ENCODE assay signal across 19 cellular contexts in genomic region chr5:119476341-119476740, GRCh38. TPM values are rescaled to one million over a fixed set of nuclear protein-coding genes. Genes with fewer than 3 reads are reported as not detected.
A peak's percentile ranks its signal among the peaks of the same experiment; 100 is the strongest.
DNase-seq lines count a peak whose midpoint lies in the region; ATAC-seq and TF ChIP-seq lines count a peak whose summit lies in the region.
"Had no signal": no experiment of that assay in that cellular context is flagged by ENCODE, and none has a peak within 500 bp of the region (broad histone marks: within the 10 kb centered on the region; RNA-seq: fewer than 3 reads in every experiment).

No MANE protein-coding gene starts in this region.

- peak overlapping the region; percentile 6 for H3K27ac Mint-ChIP-seq in central memory CD8-positive, alpha-beta T cell (ENCODE audit: low read depth)
- no peak overlapping the region for H3K27ac Mint-ChIP-seq in neural progenitor cell
- H3K27ac Mint-ChIP-seq: HFFc6 had no signal

- no peaks in the 10 kb centered on the region for H3K27me3 ChIP-seq in iPS-18a (ENCODE audit: control insufficient read depth, insufficient read depth, low read length)
- no peaks in the 10 kb centered on the region for H3K27me3 ChIP-seq in neural progenitor cell

- H3K9ac ChIP-seq in iPS-18a (ENCODE audit: low read length) (peak overlapping the region; percentile 25), neural progenitor cell (no peak overlapping the region)
- H3K9ac ChIP-seq: KMS-11 had no signal

- peak overlapping the region; percentile 65 for H3K27ac ChIP-seq in iPS-18a (ENCODE audit: low read length)
- peak overlapping the region; percentile 79 for H3K27ac ChIP-seq in neural progenitor cell
- H3K27ac ChIP-seq: HL-60, KMS-11 had no signal

- TF ChIP-seq CTCF in neural progenitor cell (IDR thresholded peaks at IDR 0.05) (no peak), GM10266 (IDR thresholded peaks at IDR 0.05; ENCODE audit: control insufficient read depth, insufficient read depth, low read depth, missing control alignments) (no peak), foreskin fibroblast (IDR thresholded peaks at IDR 0.05; ENCODE audit: low read depth, low read length) (no peak)

- H3K36me3 Mint-ChIP-seq in central memory CD8-positive, alpha-beta T cell (ENCODE audit: insufficient read depth), result peaks cover 28% of the 10 kb centered on the region
- H3K36me3 Mint-ChIP-seq in neural progenitor cell, result peaks cover 30% of the 10 kb centered on the region

- no peaks in the 10 kb centered on the region for H3K9me3 Mint-ChIP-seq in central memory CD8-positive, alpha-beta T cell
- no peaks in the 10 kb centered on the region for H3K9me3 Mint-ChIP-seq in neural progenitor cell
- H3K9me3 Mint-ChIP-seq: HFFc6 had no signal

- H3K79me2 ChIP-seq in neural progenitor cell (ENCODE audit: low read depth), result peaks cover 16% of the 10 kb centered on the region

- no peak overlapping the region for H3K4me3 Mint-ChIP-seq in central memory CD8-positive, alpha-beta T cell
- H3K4me3 Mint-ChIP-seq in neural progenitor cell, result no peak overlapping the region
- H3K4me3 Mint-ChIP-seq: HFFc6 had no signal

- no peak overlapping the region for H2AFZ ChIP-seq in neural progenitor cell (replicated peaks)

- peaks cover 8% of the 10 kb centered on the region for H4K20me1 ChIP-seq in neural progenitor cell (ENCODE audit: low read depth)

- ATAC-seq in central memory CD8-positive, alpha-beta T cell (replicated peaks; ENCODE audit: extremely low read depth, poor library complexity, severe bottlenecking), result no peak
- no peak for ATAC-seq in HG02623 (IDR thresholded peaks at IDR 0.05; ENCODE audit: unreplicated experiment)
- ATAC-seq: PC-3 had no signal

- H3K4me3 ChIP-seq in iPS-18a (ENCODE audit: low read length) (no peak overlapping the region), neural progenitor cell (peak overlapping the region; percentile 22), foreskin fibroblast (ENCODE audit: low read depth in 1 of 2, low read length in 2 of 2) (no peak overlapping the region)

- no peaks in the 10 kb centered on the region for H3K9me3 ChIP-seq in iPS-18a (ENCODE audit: control insufficient read depth, low read depth, low read length)
- no peaks in the 10 kb centered on the region for H3K9me3 ChIP-seq in neural progenitor cell (ENCODE audit: low read depth)

- H3K4me1 ChIP-seq in iPS-18a (ENCODE audit: control insufficient read depth, low read depth, low read length) (peaks cover 30% of the 10 kb centered on the region), neural progenitor cell (peaks cover 20% of the 10 kb centered on the region)

- no peaks in the 10 kb centered on the region for H3K27me3 Mint-ChIP-seq in central memory CD8-positive, alpha-beta T cell
- H3K27me3 Mint-ChIP-seq in neural progenitor cell (ENCODE audit: insufficient read depth, low read depth), result no peaks in the 10 kb centered on the region

- H3K4me1 Mint-ChIP-seq in central memory CD8-positive, alpha-beta T cell, result no peaks in the 10 kb centered on the region
- peaks cover 12% of the 10 kb centered on the region for H3K4me1 Mint-ChIP-seq in neural progenitor cell

- peak overlapping the region; percentile 71 for H3K4me2 ChIP-seq in neural progenitor cell
- H3K4me2 ChIP-seq: KMS-11 had no signal

- H3F3A ChIP-seq in neural progenitor cell (ENCODE audit: low read depth), result peaks cover 26% of the 10 kb centered on the region

- H3K36me3 ChIP-seq in iPS-18a (ENCODE audit: control insufficient read depth, low read depth, low read length) (peaks cover 42% of the 10 kb centered on the region), neural progenitor cell (peaks cover 20% of the 10 kb centered on the region)

- peak; percentile 59 for DNase-seq in Ammon's horn (ENCODE audit: low spot score)
- no peak for DNase-seq in central memory CD8-positive, alpha-beta T cell (ENCODE audit: low spot score in 2 of 2)
- DNase-seq in neural progenitor cell (ENCODE audit: low spot score), result peak; percentile 18
- no peak for DNase-seq in iPS-NIHi11 (ENCODE audit: low spot score)
- no peak for DNase-seq in GM10266 (ENCODE audit: extremely low spot score)
- no peak for DNase-seq in foreskin fibroblast
- DNase-seq: 8988T, Calu3, GOT3, HFFc6, NCI-H1092, NCI-H2107, NCI-H345, NCI-H69, PC-3 had no signal

RNA-seq across cellular contexts. Expression of gene HSD17B4, which starts 24.0 kb away (rescaled TPM):
- 184 and 306 TPM in 2 replicates for total RNA-seq in neural progenitor cell (ENCODE audit: low replicate concordance)

Comparison
In these comparisons a context has a peak if more than half of its experiments do, and no peak if none do; other contexts are left out.
1. DNase-seq: peak in Ammon's horn (single experiment) and neural progenitor cell (single experiment); none in central memory CD8-positive, alpha-beta T cell (0 of 2), iPS-NIHi11 (single experiment), GM10266 (single experiment) and foreskin fibroblast (0 of 2).